ENCODE assay signal across 1 cellular context in genomic region chr10:52903397-52903938, GRCh38.
TF ChIP-seq lines count a peak whose summit lies in the region.

No MANE protein-coding gene starts in this region.

TF ChIP-seq in H1, 55 proteins besides CTCF, POLR2A, EP300 and RAD21 (continued from another document):
- TF ChIP-seq CHD7 (IDR thresholded peaks at IDR 0.05; ENCODE audit: insufficient replicate concordance, low read length) (peak; percentile 92), JUND (IDR thresholded peaks at IDR 0.05; ENCODE audit: low read length) (no peak), CBX8 (IDR thresholded peaks at IDR 0.05; ENCODE audit: borderline replicate concordance, low read depth, low read length) (no peak), PHF8 (conservative IDR thresholded peaks at IDR 0.05; ENCODE audit: low read depth, low read length) (no peak), JUN (IDR thresholded peaks at IDR 0.05; ENCODE audit: low read depth, low read length) (no peak), HDAC2 (IDR thresholded peaks at IDR 0.05; ENCODE audit: borderline replicate concordance in 1 of 2, low read depth in 2 of 2, low read length in 2 of 2) (peak in 1 of 2 experiments; percentile 43; a peak in 1 of 4 replicates), NANOG (IDR thresholded peaks at IDR 0.05; ENCODE audit: insufficient read depth, low read depth, low read length, poor library complexity, severe bottlenecking) (peak; percentile 93), ATF2 (IDR thresholded peaks at IDR 0.05; ENCODE audit: low read length) (no peak), TCF12 (IDR thresholded peaks at IDR 0.05; ENCODE audit: low read depth, low read length) (0 out of 2 replicates have a peak, but pooled peaks have one; percentile 61), GABPA (IDR thresholded peaks at IDR 0.05; ENCODE audit: borderline replicate concordance, insufficient read depth, low read length) (no peak), TEAD4 (IDR thresholded peaks at IDR 0.05; ENCODE audit: low read depth, low read length) (0 out of 2 replicates have a peak, but pooled peaks have one; percentile 7)
